ENCODE assay signal across 8 cellular contexts in the genomic region with DNA sequence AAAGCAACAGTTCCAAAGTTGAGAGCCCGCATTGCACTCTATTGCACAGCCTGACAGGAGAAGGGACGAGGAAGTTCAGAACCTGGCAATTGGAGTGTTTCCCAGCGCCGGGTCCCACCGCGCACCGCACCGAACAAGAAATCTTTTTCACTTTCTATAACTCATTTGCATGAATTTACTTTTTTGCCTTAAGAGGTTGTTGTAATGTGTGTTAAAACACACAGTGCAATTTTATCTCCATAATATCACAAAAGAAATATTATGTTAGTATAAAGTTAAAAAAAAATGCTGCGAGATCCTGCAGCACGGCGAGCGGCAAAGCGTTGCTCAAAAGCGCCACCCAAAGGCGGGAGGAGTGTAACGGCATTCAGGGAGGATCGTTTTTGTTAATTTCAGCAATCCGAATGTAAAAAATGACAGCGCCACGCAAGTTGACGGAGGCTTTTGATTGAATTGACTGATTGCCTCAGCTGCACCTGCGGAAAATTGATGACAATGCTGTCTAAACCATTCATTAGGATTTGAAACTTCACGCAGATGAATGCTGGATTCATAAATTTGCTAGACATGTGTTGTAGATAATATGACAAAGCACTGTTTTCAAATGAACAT.
DNase-seq lines count a peak whose midpoint lies in the region; ATAC-seq, FAIRE-seq and TF ChIP-seq lines count a peak whose summit lies in the region.

No MANE protein-coding gene starts in this region.

- DNase-seq in AG20443 (ENCODE audit: low spot score) (peak; percentile 68), HuH-7 (ENCODE audit: low spot score) (peak; percentile 45), astrocyte (ENCODE audit: low read depth) (no peak), EL (no peak)
- peak; percentile 6 to 21 for DNase-seq in stimulated activated CD4-positive, alpha-beta T cell treated with anti-CD3 and anti-CD28 coated beads, Interleukin-2, amount 100 ng/mL, for 48 hours

- peaks cover 56% of the 10 kb centered on the region for H3K27me3 Mint-ChIP-seq in astrocyte (ENCODE audit: low read depth, unreplicated experiment)

- ATAC-seq in HG02981 (IDR thresholded peaks at IDR 0.05; ENCODE audit: unreplicated experiment), result no peak
- no peak for ATAC-seq in GM18907 (IDR thresholded peaks at IDR 0.05; ENCODE audit: unreplicated experiment)

- no peak overlapping the region for H2AFZ ChIP-seq in astrocyte (ENCODE audit: low read depth, low read length)

- H3K27ac ChIP-seq in astrocyte (ENCODE audit: low read depth, low read length), result no peak overlapping the region
- H3K27ac ChIP-seq in iPS-20b (ENCODE audit: low read length), result no peak overlapping the region

- H3K9ac ChIP-seq in astrocyte (ENCODE audit: low read length), result no peak overlapping the region
- no peak overlapping the region for H3K9ac ChIP-seq in iPS-20b (ENCODE audit: low read depth, low read length)

- H3K9me3 ChIP-seq in astrocyte (ENCODE audit: insufficient read depth, low read depth, low read length), result no peaks in the 10 kb centered on the region
- H3K9me3 ChIP-seq in iPS-20b (ENCODE audit: insufficient read depth, low read depth, low read length), result no peaks in the 10 kb centered on the region

- H3K4me1 ChIP-seq in astrocyte (ENCODE audit: insufficient read depth, low read length) (no peaks in the 10 kb centered on the region), iPS-20b (ENCODE audit: insufficient read depth, low read length) (0 out of 2 replicates have a peak, but pooled peaks cover 2% of the 10 kb centered on the region)

- H3K79me2 ChIP-seq in astrocyte (ENCODE audit: insufficient read depth, low read length), result no peaks in the 10 kb centered on the region

- no peak overlapping the region for H3K27ac Mint-ChIP-seq in astrocyte (ENCODE audit: unreplicated experiment)

- H3K4me3 ChIP-seq in astrocyte (ENCODE audit: insufficient read depth, low read depth, low read length), result peak overlapping the region; percentile 41
- H3K4me3 ChIP-seq in iPS-20b (ENCODE audit: low read length), result peak overlapping the region; percentile 64

- no peaks in the 10 kb centered on the region for H3K9me3 Mint-ChIP-seq in astrocyte (ENCODE audit: unreplicated experiment)

- no peak for FAIRE-seq in astrocyte (lab: Jason Lieb, UNC)

- peak overlapping the region; percentile 58 for H3K4me2 ChIP-seq in astrocyte (ENCODE audit: low read length)

- peak overlapping the region; percentile 74 for H3K4me3 Mint-ChIP-seq in astrocyte (ENCODE audit: unreplicated experiment)

- H3K27me3 ChIP-seq in astrocyte (ENCODE audit: insufficient read depth, low read length) (peaks cover 6% of the 10 kb centered on the region), iPS-20b (ENCODE audit: insufficient read depth, low read length) (peaks cover 18% of the 10 kb centered on the region)

- H3K4me1 Mint-ChIP-seq in astrocyte (ENCODE audit: low read depth, unreplicated experiment), result no peaks in the 10 kb centered on the region

- peak; percentile 76 for TF ChIP-seq CTCF in astrocyte (IDR thresholded peaks at IDR 0.05; ENCODE audit: insufficient read depth, low read depth, low read length)

- H3K36me3 ChIP-seq in astrocyte (ENCODE audit: insufficient read depth, low read length) (no peaks in the 10 kb centered on the region), iPS-20b (ENCODE audit: insufficient read depth, low read depth, low read length) (no peaks in the 10 kb centered on the region)

- H4K20me1 ChIP-seq in astrocyte (ENCODE audit: insufficient read depth, low read length), result no peaks in the 10 kb centered on the region

- no peaks in the 10 kb centered on the region for H3K36me3 Mint-ChIP-seq in astrocyte (ENCODE audit: low read depth, unreplicated experiment)

Comparison
In these comparisons a context has a peak if more than half of its experiments do, and no peak if none do; other contexts are left out.
1. DNase-seq: peak in AG20443 (single experiment), HuH-7 (single experiment) and stimulated activated CD4-positive, alpha-beta T cell treated with anti-CD3 and anti-CD28 coated beads, Interleukin-2, amount 100 ng/mL, for 48 hours (2 of 2); none in astrocyte (single experiment) and EL (single experiment).